Comparison of ENCODE assay signal across 15 cellular contexts in the genomic region with DNA sequence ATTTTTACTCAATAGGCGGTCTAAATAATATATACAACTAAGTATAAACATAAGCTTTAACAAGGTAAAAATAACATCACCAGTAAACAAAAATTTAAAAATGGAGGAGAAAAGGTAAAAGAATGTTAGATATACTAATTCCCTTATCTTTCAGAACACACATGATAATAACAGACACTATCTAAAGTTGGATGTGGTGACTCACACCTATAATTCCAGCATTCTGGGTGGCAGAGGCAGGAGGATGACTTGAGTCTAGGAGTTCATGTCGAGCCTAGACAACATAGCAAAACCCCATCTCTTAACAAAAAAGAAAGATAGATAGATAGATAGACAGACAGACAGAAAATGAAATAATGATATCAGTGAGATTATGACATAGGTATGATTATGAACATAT.
DNase-seq lines count a peak whose midpoint lies in the region; ATAC-seq and TF ChIP-seq lines count a peak whose summit lies in the region.
"Had no signal": no experiment of that assay in that cellular context is flagged by ENCODE, and none has a peak within 500 bp of the region (broad histone marks: within the 10 kb centered on the region; RNA-seq: fewer than 3 reads in every experiment).

No MANE protein-coding gene starts in this region.

- no peak for ATAC-seq in HG02610 (IDR thresholded peaks at IDR 0.05; ENCODE audit: unreplicated experiment)

- H3K27me3 Mint-ChIP-seq in endothelial cell (ENCODE audit: unreplicated experiment) = no peaks in the 10 kb centered on the region

- H3K4me3 Mint-ChIP-seq in endothelial cell (ENCODE audit: unreplicated experiment) = no peak overlapping the region
- H3K4me3 Mint-ChIP-seq: H9 had no signal

- H3K27ac Mint-ChIP-seq in endothelial cell (ENCODE audit: unreplicated experiment) = no peak overlapping the region
- H3K27ac Mint-ChIP-seq: H9 had no signal

- TF ChIP-seq CTCF in endothelial cell (IDR thresholded peaks at IDR 0.05; ENCODE audit: unreplicated experiment) = no peak

- peak; percentile 52 for DNase-seq in A172 (ENCODE audit: low spot score)
- DNase-seq in NCI-H226 = peak; percentile 71
- peak; percentile 35 for DNase-seq in dermis blood vessel endothelial cell
- DNase-seq in iris pigment epithelial cell (ENCODE audit: low read depth) = peak; percentile 45
- DNase-seq in stimulated activated naive CD4-positive, alpha-beta T cell treated with Interleukin-2 at 50 U/mL for 16 hours (lab: John Stamatoyannopoulos, UW) = no peak
- DNase-seq in endothelial cell (ENCODE audit: low spot score) = no peak
- DNase-seq in mesenteric fat pad (ENCODE audit: low spot score) = no peak
- DNase-seq: C1 segment of cervical spinal cord; DMS 273 treated with DMSO at 0.1 percent for 48 hours; H9; NCI-H146; NCI-H2081 treated with DMSO at 0.1 percent for 48 hours; NCI-H526 treated with DMSO at 0.1 percent for 48 hours; NK-92 treated with Interleukin-12 subunit alpha and Interleukin-12 subunit beta, amount 100 ng/mL, for 24 hours had no signal

- H3K36me3 Mint-ChIP-seq in endothelial cell (ENCODE audit: low read depth, unreplicated experiment) = no peaks in the 10 kb centered on the region

- H3K9me3 Mint-ChIP-seq in endothelial cell (ENCODE audit: unreplicated experiment) = no peaks in the 10 kb centered on the region
- H3K9me3 Mint-ChIP-seq: H9 had no signal

- no peaks in the 10 kb centered on the region for H3K4me1 Mint-ChIP-seq in endothelial cell (ENCODE audit: unreplicated experiment)

Comparison
In these comparisons a context has a peak if more than half of its experiments do, and no peak if none do; other contexts are left out.
1. DNase-seq: peak in A172 (single experiment), NCI-H226 (single experiment), dermis blood vessel endothelial cell (single experiment) and iris pigment epithelial cell (single experiment); none in stimulated activated naive CD4-positive, alpha-beta T cell treated with Interleukin-2 at 50 U/mL for 16 hours (single experiment), endothelial cell (single experiment) and mesenteric fat pad (single experiment).